In genomic region chr7:137904826-137905225, GRCh38 we compare ENCODE assay signal across 24 cellular contexts. TPM values are rescaled to one million over a fixed set of nuclear protein-coding genes. Genes with fewer than 3 reads are reported as not detected.
DNase-seq lines count a peak whose midpoint lies in the region; ATAC-seq, FAIRE-seq and TF ChIP-seq lines count a peak whose summit lies in the region.
"Had no signal": no experiment of that assay in that cellular context is flagged by ENCODE, and none has a peak within 500 bp of the region (broad histone marks: within the 10 kb centered on the region; RNA-seq: fewer than 3 reads in every experiment).

No MANE protein-coding gene starts in this region.

- TF ChIP-seq POLR2A in esophagus muscularis mucosa (IDR thresholded peaks at IDR 0.05; ENCODE audit: low read depth) = no peak

- no peak overlapping the region for H2BK5ac ChIP-seq in mesenchymal stem cell (ENCODE audit: low read depth, low read length, poor library complexity, severe bottlenecking)

- H3K4ac ChIP-seq in mesenchymal stem cell (ENCODE audit: low read depth in 1 of 2, low read length in 2 of 2) = no peak overlapping the region

- DNase-seq in cardiac muscle cell (ENCODE audit: low read depth in 1 of 2, low spot score in 1 of 2) = peak in 1 of 2 donors; percentile 78
- no peak for DNase-seq in right cardiac atrium
- no peak for DNase-seq in T-cell
- peak; percentile 36 for DNase-seq in mesenchymal stem cell
- DNase-seq in D721Med (ENCODE audit: insufficient read length, low spot score) = no peak
- DNase-seq in esophagus muscularis mucosa (ENCODE audit: extremely low spot score) = no peak
- DNase-seq in NCI-H128 (lab: John Stamatoyannopoulos, UW; ENCODE audit: unreplicated experiment) = no peak
- no peak for DNase-seq in middle frontal gyrus (ENCODE audit: extremely low spot score, low spot score)
- DNase-seq: activated CD4-positive, CD25-positive, alpha-beta regulatory T cell; activated naive CD8-positive, alpha-beta T cell treated with anti-CD3 and anti-CD28 coated beads, Interleukin-2, amount 10 ng/mL, durations not matched to agents 7 days and 5 days; activated T-cell treated with anti-CD3 and anti-CD28 coated beads, Interleukin-2, amount 50 U/mL, for 48 hours; brain microvascular endothelial cell; CD8-positive, alpha-beta T cell; islet precursor cell; KG1; naive thymus-derived CD4-positive, alpha-beta T cell; NCI-H1092 treated with DMSO at 0.1 percent for 48 hours; NCI-H510A; stimulated activated CD4-positive, alpha-beta T cell treated with anti-CD3 and anti-CD28 coated beads, Interleukin-12 subunit alpha, Interleukin-12 subunit beta, amount 100 ng/mL, for 4 hours had no signal

- H3K79me1 ChIP-seq in mesenchymal stem cell (replicated peaks; ENCODE audit: low read length, poor library complexity, severe bottlenecking) = peaks cover 33% of the 10 kb centered on the region

- CTCF ChIA-PET in T-cell (lab: Charles Lee) = interaction anchor here (0.7 to 9.9 kb wide), 19 partner anchors 10 to 834 kb away, joined by 3 to 207 read pairs (median 5); partner anchors contain the start of gene CREB3L2 (in 1 of the 2)

- H3K18ac ChIP-seq in mesenchymal stem cell (ENCODE audit: low read depth in 1 of 2, low read length in 2 of 2) = no peak overlapping the region

- H3K36me3 ChIP-seq in cardiac muscle cell = peaks cover 28% of the 10 kb centered on the region
- peaks cover 52 to 86% of the 10 kb centered on the region in 2 experiments for H3K36me3 ChIP-seq in mesenchymal stem cell (ENCODE audit: control insufficient read depth in 1 of 2, insufficient read depth in 2 of 2, low read depth in 1 of 2, low read length in 2 of 2)
- H3K36me3 ChIP-seq in esophagus muscularis mucosa = peaks cover 21 to 98% (median 81%) of the 10 kb centered on the region in 4 donors

- TF ChIP-seq CTCF in cardiac muscle cell (IDR thresholded peaks at IDR 0.05; ENCODE audit: low read depth, low read length) = no peak
- TF ChIP-seq CTCF in D721Med (IDR thresholded peaks at IDR 0.05; ENCODE audit: insufficient read depth, missing control alignments) = no peak
- TF ChIP-seq CTCF in esophagus muscularis mucosa (IDR thresholded peaks at IDR 0.05) = no peak

- no peak overlapping the region for H2BK12ac ChIP-seq in mesenchymal stem cell (ENCODE audit: low read length in 2 of 2)

- peaks cover 6 to 8% (median 6%) of the 10 kb centered on the region in 3 donors for H3K4me1 Mint-ChIP-seq in T-cell

- H3K27ac Mint-ChIP-seq in T-cell = peak overlapping the region; percentile 34 to 57
- H3K27ac Mint-ChIP-seq: activated naive CD8-positive, alpha-beta T cell treated with anti-CD3 and anti-CD28 coated beads, Interleukin-2, amount 10 ng/mL, durations not matched to agents 7 days and 5 days; CD8-positive, alpha-beta T cell; dendritic cell treated with granulocyte-macrophage colony-stimulating factor and Interleukin-4, amounts not matched to agents 40 ng/mL and 50 ng/mL, for 4 days; T-helper 1 cell treated with Interleukin-12 subunit alpha and Interleukin-12 subunit beta and Interleukin-4 antibody, amounts not matched to agents 30 μg/mL and 1 μg/mL, for 36 hours had no signal

- H3K9me3 Mint-ChIP-seq in T-cell = no peaks in the 10 kb centered on the region
- H3K9me3 Mint-ChIP-seq: CD8-positive, alpha-beta T cell; dendritic cell treated with granulocyte-macrophage colony-stimulating factor and Interleukin-4, amounts not matched to agents 40 ng/mL and 50 ng/mL, for 4 days; T-helper 1 cell treated with Interleukin-12 subunit alpha and Interleukin-12 subunit beta and Interleukin-4 antibody, amounts not matched to agents 30 μg/mL and 1 μg/mL, for 36 hours had no signal

- H3K9ac ChIP-seq in mesenchymal stem cell (ENCODE audit: low read length) = no peak overlapping the region

- H3K23ac ChIP-seq in mesenchymal stem cell (ENCODE audit: low read length in 2 of 2) = no peak overlapping the region

- H3K4me1 ChIP-seq in cardiac muscle cell (ENCODE audit: low read depth) (peaks cover 9% of the 10 kb centered on the region), right cardiac atrium (ENCODE audit: control insufficient read depth, insufficient read depth, low read length) (no peaks in the 10 kb centered on the region), mesenchymal stem cell (ENCODE audit: control insufficient read depth, insufficient read depth, low read depth, low read length) (peaks cover 1% of the 10 kb centered on the region), esophagus muscularis mucosa (peaks cover under 1 to 38% (median 33%) of the 10 kb centered on the region in 4 donors)

- 50% methylated on average over 1 of the region's 1 CpG for WGBS in right cardiac atrium
- 38% methylated on average over 1 of the region's 1 CpG for WGBS in mesenchymal stem cell
- 55% methylated on average over 1 of the region's 1 CpG for WGBS in esophagus muscularis mucosa

- H2BK15ac ChIP-seq in mesenchymal stem cell (ENCODE audit: low read depth, poor library complexity, severe bottlenecking) = no peak overlapping the region

- intact Hi-C loops in right cardiac atrium (cut with DNase I) (loop anchor here in 1 of 4 donors (2.0 to 5.0 kb wide), 2 partner anchors 104 to 248 kb away; no protein-coding TSS in a partner anchor), esophagus muscularis mucosa (cut with DNase I) (no loop called here)

- H3K14ac ChIP-seq in mesenchymal stem cell (ENCODE audit: low read length in 2 of 2) = peak overlapping the region in 1 of 2 experiments; percentile 45

- no peak overlapping the region for H2AK5ac ChIP-seq in mesenchymal stem cell (ENCODE audit: low read length, severe bottlenecking)

- H3K4me3 ChIP-seq in cardiac muscle cell = no peak overlapping the region
- no peak overlapping the region for H3K4me3 ChIP-seq in right cardiac atrium (ENCODE audit: low read length)
- no peak overlapping the region for H3K4me3 ChIP-seq in mesenchymal stem cell (ENCODE audit: insufficient read depth in 1 of 2, low read depth in 1 of 2, low read length in 2 of 2)
- no peak overlapping the region for H3K4me3 ChIP-seq in esophagus muscularis mucosa
- H3K4me3 ChIP-seq: hepatocyte, lung had no signal

- POLR2A ChIA-PET in T-cell (lab: Charles Lee) = no interaction called here

- no peaks in the 10 kb centered on the region for H3K27me3 Mint-ChIP-seq in T-cell
- H3K27me3 Mint-ChIP-seq: activated naive CD8-positive, alpha-beta T cell treated with anti-CD3 and anti-CD28 coated beads, Interleukin-2, amount 10 ng/mL, durations not matched to agents 7 days and 5 days; dendritic cell treated with granulocyte-macrophage colony-stimulating factor and Interleukin-4, amounts not matched to agents 40 ng/mL and 50 ng/mL, for 4 days; naive thymus-derived CD4-positive, alpha-beta T cell had no signal

- H3K27me3 ChIP-seq in cardiac muscle cell = no peaks in the 10 kb centered on the region
- no peaks in the 10 kb centered on the region for H3K27me3 ChIP-seq in right cardiac atrium (ENCODE audit: control insufficient read depth, insufficient read depth)
- H3K27me3 ChIP-seq in mesenchymal stem cell (ENCODE audit: control insufficient read depth in 1 of 2, insufficient read depth in 1 of 2, low read length in 2 of 2) = no peaks in the 10 kb centered on the region
- no peaks in the 10 kb centered on the region for H3K27me3 ChIP-seq in esophagus muscularis mucosa
- H3K27me3 ChIP-seq: brain microvascular endothelial cell, hepatocyte had no signal

- ATAC-seq in right cardiac atrium (no peak), T-cell (replicated peaks in 1 of 4) (no peak)
- ATAC-seq: CD8-positive, alpha-beta T cell; naive thymus-derived CD4-positive, alpha-beta T cell had no signal

- H3K9me3 ChIP-seq in cardiac muscle cell (ENCODE audit: low read depth) = no peaks in the 10 kb centered on the region
- no peaks in the 10 kb centered on the region for H3K9me3 ChIP-seq in right cardiac atrium (ENCODE audit: control insufficient read depth, low read length)
- H3K9me3 ChIP-seq in mesenchymal stem cell (ENCODE audit: control insufficient read depth, low read length) = no peaks in the 10 kb centered on the region
- H3K9me3 ChIP-seq in esophagus muscularis mucosa = no peaks in the 10 kb centered on the region

- FAIRE-seq in D721Med (lab: Jason Lieb, UNC) = no peak
- FAIRE-seq: endothelial cell of umbilical vein had no signal

- no peak for TF ChIP-seq EP300 in esophagus muscularis mucosa (IDR thresholded peaks at IDR 0.05)

- no peak overlapping the region for H2AFZ ChIP-seq in mesenchymal stem cell (ENCODE audit: low read depth, low read length)
- H2AFZ ChIP-seq: hepatocyte had no signal

- H2BK120ac ChIP-seq in mesenchymal stem cell (ENCODE audit: low read depth, low read length) = no peak overlapping the region

- H3K4me3 Mint-ChIP-seq in T-cell = no peak overlapping the region
- H3K4me3 Mint-ChIP-seq: activated naive CD8-positive, alpha-beta T cell treated with anti-CD3 and anti-CD28 coated beads, Interleukin-2, amount 10 ng/mL, durations not matched to agents 7 days and 5 days; CD8-positive, alpha-beta T cell; dendritic cell treated with granulocyte-macrophage colony-stimulating factor and Interleukin-4, amounts not matched to agents 40 ng/mL and 50 ng/mL, for 4 days; naive thymus-derived CD4-positive, alpha-beta T cell; T-helper 1 cell treated with Interleukin-12 subunit alpha and Interleukin-12 subunit beta and Interleukin-4 antibody, amounts not matched to agents 30 μg/mL and 1 μg/mL, for 36 hours had no signal

- H3K36me3 Mint-ChIP-seq in T-cell = peaks cover 55% of the 10 kb centered on the region

- no peak overlapping the region for H3K4me2 ChIP-seq in mesenchymal stem cell (ENCODE audit: low read length, poor library complexity, severe bottlenecking)
- H3K4me2 ChIP-seq: hepatocyte had no signal

- H4K8ac ChIP-seq in mesenchymal stem cell (ENCODE audit: low read length) = no peak overlapping the region

- H3K27ac ChIP-seq in cardiac muscle cell (peak overlapping the region; percentile 53), right cardiac atrium (ENCODE audit: low read length) (no peak overlapping the region), mesenchymal stem cell (ENCODE audit: low read length, poor library complexity, severe bottlenecking) (no peak overlapping the region), esophagus muscularis mucosa (replicated peaks in 1 of 4) (peak overlapping the region in 1 of 4 donors; percentile 19)
- H3K27ac ChIP-seq: brain microvascular endothelial cell had no signal

- no peak overlapping the region for H4K91ac ChIP-seq in mesenchymal stem cell (ENCODE audit: low read length)

RNA-seq across cellular contexts. Expression of gene DGKI, which starts 58.1 kb away (rescaled TPM):
- total RNA-seq in cardiac muscle cell (29.2 and 52.7 TPM in 2 replicates), right cardiac atrium (10 to 100 TPM in 2 of 4 donors, 1 to 10 TPM in 2; 7.6 to 14.9 (median 9.0) TPM), T-cell (not detected), esophagus muscularis mucosa (1 to 10 TPM in 3 of 4 donors, under 1 TPM in 1; 0.66 to 2.9 (median 1.7) TPM)
- polyA plus RNA-seq in cardiac muscle cell (35.0 and 61.4 TPM in 2 replicates), right cardiac atrium (2.1 TPM)
- polyA plus RNA-seq in mesenchymal stem cell (2013, experiment 1 of 2) = 2.3 TPM
- 2.2 TPM for polyA plus RNA-seq in mesenchymal stem cell (2013, experiment 2 of 2)
- total RNA-seq: activated naive CD8-positive, alpha-beta T cell treated with anti-CD3 and anti-CD28 coated beads, Interleukin-2, amount 10 ng/mL, durations not matched to agents 7 days and 5 days; CD8-positive, alpha-beta T cell had no signal
- polyA plus RNA-seq: naive thymus-derived CD4-positive, alpha-beta T cell had no signal
